Comparison of ENCODE assay signal across 1 cellular context in genomic region chr6:84227434-84228197, GRCh38.
TF ChIP-seq lines count a peak whose summit lies in the region.

TSS of gene CEP162 (minus strand) at chr6:84227643. CDS start at chr6:84226393, 1,250 bp downstream.

TF ChIP-seq in K562, 482 proteins besides CTCF, POLR2A, EP300 and RAD21 (continued from another document and continues in another):
- TF ChIP-seq HINFP (tag; conservative IDR thresholded peaks at IDR 0.05; ENCODE audit: low read depth): no peak
- no peak for TF ChIP-seq ADNP (tag; IDR thresholded peaks at IDR 0.05)
- no peak for TF ChIP-seq CREB5 (CRISPR knock-in tag; IDR thresholded peaks at IDR 0.05)
- no peak for TF ChIP-seq DDX20 (tag; IDR thresholded peaks at IDR 0.05; ENCODE audit: low read depth)
- no peak for TF ChIP-seq ZNF280A (IDR thresholded peaks at IDR 0.05; ENCODE audit: low read depth, partially characterized antibody)
- TF ChIP-seq MCM7 (IDR thresholded peaks at IDR 0.05): no peak
- TF ChIP-seq EP400 (IDR thresholded peaks at IDR 0.05): peak; percentile 63
- no peak for TF ChIP-seq NR4A1 (CRISPR knock-in tag; IDR thresholded peaks at IDR 0.05)
- no peak for TF ChIP-seq NR4A1 (tag; IDR thresholded peaks at IDR 0.05)
- no peak for TF ChIP-seq NFATC3 (IDR thresholded peaks at IDR 0.05)
- TF ChIP-seq SNAPC5 (CRISPR knock-in tag; IDR thresholded peaks at IDR 0.05): no peak
- no peak for TF ChIP-seq ZNF584 (CRISPR knock-in tag; IDR thresholded peaks at IDR 0.05; ENCODE audit: low read depth)
- TF ChIP-seq ZNF140 (CRISPR knock-in tag; IDR thresholded peaks at IDR 0.05): no peak
- TF ChIP-seq ZNF449 (CRISPR knock-in tag; IDR thresholded peaks at IDR 0.05): no peak
- no peak for TF ChIP-seq ZNF165 (CRISPR knock-in tag; IDR thresholded peaks at IDR 0.05; ENCODE audit: borderline replicate concordance)
- TF ChIP-seq CTCFL (IDR thresholded peaks at IDR 0.05; ENCODE audit: borderline replicate concordance, insufficient read depth, low read depth, low read length, poor library complexity, severe bottlenecking): no peak
- TF ChIP-seq BDP1 (IDR thresholded peaks at IDR 0.05; ENCODE audit: insufficient read depth, insufficient read length): no peak
- no peak for TF ChIP-seq ZNF41 (CRISPR knock-in tag; conservative IDR thresholded peaks at IDR 0.05)
- no peak for TF ChIP-seq RHOXF2B (CRISPR knock-in tag; conservative IDR thresholded peaks at IDR 0.05)
- no peak for TF ChIP-seq MBD1 (CRISPR knock-in tag; IDR thresholded peaks at IDR 0.05)
- TF ChIP-seq ZC3H11A (IDR thresholded peaks at IDR 0.05; ENCODE audit: low read depth, low read length): no peak
- no peak for TF ChIP-seq PTRF (tag; IDR thresholded peaks at IDR 0.05)
- no peak for TF ChIP-seq ZC3H4 (CRISPR knock-in tag; IDR thresholded peaks at IDR 0.05; ENCODE audit: borderline replicate concordance)
- no peak for TF ChIP-seq CHD1 (IDR thresholded peaks at IDR 0.05; ENCODE audit: low read length)
- TF ChIP-seq TGIF2 (CRISPR knock-in tag; IDR thresholded peaks at IDR 0.05): no peak
- TF ChIP-seq KAT8 (IDR thresholded peaks at IDR 0.05; ENCODE audit: low read depth): no peak
- no peak for TF ChIP-seq ZNF707 (CRISPR knock-in tag; conservative IDR thresholded peaks at IDR 0.05)
- TF ChIP-seq SRSF3 (IDR thresholded peaks at IDR 0.05; ENCODE audit: insufficient read depth, low read length): no peak
- peak; percentile 28; the same call in 1 of the 2 replicates for TF ChIP-seq LEF1 (IDR thresholded peaks at IDR 0.05)
- no peak for TF ChIP-seq HSF4 (CRISPR knock-in tag; IDR thresholded peaks at IDR 0.05; ENCODE audit: borderline replicate concordance)
- TF ChIP-seq POLR3A (IDR thresholded peaks at IDR 0.05; ENCODE audit: borderline replicate concordance, extremely low read depth, insufficient read depth, insufficient read length): no peak
- no peak for TF ChIP-seq GTF2F1 (IDR thresholded peaks at IDR 0.05; ENCODE audit: low read depth, low read length)
- no peak for TF ChIP-seq POLR3G (IDR thresholded peaks at IDR 0.05; ENCODE audit: extremely low read depth, insufficient read length, insufficient replicate concordance)
- TF ChIP-seq TAF15 (IDR thresholded peaks at IDR 0.05; ENCODE audit: low read depth, low read length): no peak
- TF ChIP-seq CC2D1A (IDR thresholded peaks at IDR 0.05): no peak
- TF ChIP-seq TOE1 (IDR thresholded peaks at IDR 0.05; ENCODE audit: borderline replicate concordance): peak; percentile 99
- no peak for TF ChIP-seq TOE1 (CRISPR knock-in tag; IDR thresholded peaks at IDR 0.05; ENCODE audit: borderline replicate concordance, low read depth)
- TF ChIP-seq ELK3 (CRISPR knock-in tag; IDR thresholded peaks at IDR 0.05): no peak
- peak in 1 of 2 experiments; percentile 58; a peak in 2 of 4 replicates for TF ChIP-seq ARNT (IDR thresholded peaks at IDR 0.05)
- TF ChIP-seq RFX7 (CRISPR knock-in tag; IDR thresholded peaks at IDR 0.05): no peak
- peak; percentile 66; the same call in 1 of the 2 replicates for TF ChIP-seq GABPB1 (CRISPR knock-in tag; IDR thresholded peaks at IDR 0.05)
- TF ChIP-seq ZBTB43 (CRISPR knock-in tag; IDR thresholded peaks at IDR 0.05): no peak
- TF ChIP-seq NCOA4 (IDR thresholded peaks at IDR 0.05; ENCODE audit: partially characterized antibody): no peak
- no peak for TF ChIP-seq RBM34 (IDR thresholded peaks at IDR 0.05; ENCODE audit: borderline replicate concordance, insufficient read depth, low read length)
- TF ChIP-seq GTF3C2 (IDR thresholded peaks at IDR 0.05; ENCODE audit: borderline replicate concordance, extremely low read depth, insufficient read length): no peak
- peak; percentile 82 to 87 for TF ChIP-seq E2F6 (IDR thresholded peaks at IDR 0.05; ENCODE audit: borderline replicate concordance in 1 of 2, extremely low read depth in 1 of 2, insufficient read depth in 1 of 2, insufficient read length in 1 of 2, low read depth in 1 of 2, low read length in 1 of 2, poor library complexity in 1 of 2, severe bottlenecking in 1 of 2)
